Comparison of ENCODE assay signal across 1 cellular context in the genomic region with DNA sequence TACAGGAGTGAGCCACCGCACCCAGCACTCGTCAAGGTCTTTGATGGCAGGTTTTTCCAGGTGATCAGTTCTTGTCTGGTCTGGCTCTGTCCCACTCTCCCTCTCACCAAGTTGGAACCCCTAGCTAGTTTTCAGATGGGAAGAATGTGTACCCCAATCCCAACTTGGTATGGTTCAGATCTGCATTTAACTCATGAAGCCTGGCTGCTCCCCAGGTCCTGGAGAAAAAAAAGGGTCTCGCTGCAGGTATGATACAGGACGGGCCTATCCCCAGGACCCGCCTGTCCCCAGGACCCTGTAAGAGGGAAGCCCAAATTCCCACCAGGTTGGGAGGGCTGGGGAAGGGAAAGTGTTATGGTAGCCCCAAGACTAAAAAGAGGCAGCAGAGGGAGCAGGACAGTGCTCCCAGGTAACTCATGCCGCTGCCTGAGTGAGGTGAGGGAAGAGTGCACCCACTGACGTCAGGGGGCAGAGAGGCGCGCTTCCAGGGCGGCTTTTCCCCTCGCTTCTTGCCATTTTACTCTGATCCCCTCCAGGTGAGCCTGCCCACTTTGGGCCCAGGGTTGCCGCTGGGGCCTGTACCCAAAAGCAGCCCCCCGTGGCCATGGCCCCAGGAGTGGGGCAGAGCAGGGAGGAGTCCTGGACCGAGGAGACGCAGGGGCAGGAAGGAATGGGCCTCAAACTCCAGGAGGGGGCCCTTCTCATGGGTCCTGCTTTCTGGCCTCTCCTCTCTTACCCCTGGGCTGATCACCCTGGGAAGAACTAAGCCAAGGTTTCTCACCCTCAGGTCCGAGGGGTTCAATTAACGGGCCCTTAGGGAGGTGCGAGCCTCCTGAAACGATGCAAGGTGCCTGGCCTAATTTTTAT.
TF ChIP-seq lines count a peak whose summit lies in the region.

No MANE protein-coding gene starts in this region.

TF ChIP-seq in K562, 482 proteins besides CTCF, POLR2A, EP300 and RAD21 (continued from another document):
- TF ChIP-seq POLR2G (IDR thresholded peaks at IDR 0.05; ENCODE audit: low read depth, low read length) (peak; percentile 54), ZNF224 (CRISPR knock-in tag; IDR thresholded peaks at IDR 0.05) (0 out of 2 replicates have a peak, but pooled peaks have one; percentile 19), C11orf30 (IDR thresholded peaks at IDR 0.05; ENCODE audit: low read depth) (no peak), ZNF79 (CRISPR knock-in tag; IDR thresholded peaks at IDR 0.05; ENCODE audit: low read depth) (no peak), DPF2 (IDR thresholded peaks at IDR 0.05) (no peak), ZC3H4 (CRISPR knock-in tag; IDR thresholded peaks at IDR 0.05; ENCODE audit: borderline replicate concordance) (0 out of 2 replicates have a peak, but pooled peaks have one; percentile 59), SMARCA4 (IDR thresholded peaks at IDR 0.05) (no peak), MED1 (CRISPR knock-in tag; IDR thresholded peaks at IDR 0.05; ENCODE audit: borderline replicate concordance) (no peak), HMG20B (CRISPR knock-in tag; IDR thresholded peaks at IDR 0.05) (no peak), TAL1 (IDR thresholded peaks at IDR 0.05) (no peak), RBM34 (IDR thresholded peaks at IDR 0.05; ENCODE audit: borderline replicate concordance, insufficient read depth, low read length) (no peak)
- TF ChIP-seq, protein P1, sequence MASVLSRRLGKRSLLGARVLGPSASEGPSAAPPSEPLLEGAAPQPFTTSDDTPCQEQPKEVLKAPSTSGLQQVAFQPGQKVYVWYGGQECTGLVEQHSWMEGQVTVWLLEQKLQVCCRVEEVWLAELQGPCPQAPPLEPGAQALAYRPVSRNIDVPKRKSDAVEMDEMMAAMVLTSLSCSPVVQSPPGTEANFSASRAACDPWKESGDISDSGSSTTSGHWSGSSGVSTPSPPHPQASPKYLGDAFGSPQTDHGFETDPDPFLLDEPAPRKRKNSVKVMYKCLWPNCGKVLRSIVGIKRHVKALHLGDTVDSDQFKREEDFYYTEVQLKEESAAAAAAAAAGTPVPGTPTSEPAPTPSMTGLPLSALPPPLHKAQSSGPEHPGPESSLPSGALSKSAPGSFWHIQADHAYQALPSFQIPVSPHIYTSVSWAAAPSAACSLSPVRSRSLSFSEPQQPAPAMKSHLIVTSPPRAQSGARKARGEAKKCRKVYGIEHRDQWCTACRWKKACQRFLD (CRISPR knock-in tag; IDR thresholded peaks at IDR 0.05): no peak
- TF ChIP-seq, protein P2, sequence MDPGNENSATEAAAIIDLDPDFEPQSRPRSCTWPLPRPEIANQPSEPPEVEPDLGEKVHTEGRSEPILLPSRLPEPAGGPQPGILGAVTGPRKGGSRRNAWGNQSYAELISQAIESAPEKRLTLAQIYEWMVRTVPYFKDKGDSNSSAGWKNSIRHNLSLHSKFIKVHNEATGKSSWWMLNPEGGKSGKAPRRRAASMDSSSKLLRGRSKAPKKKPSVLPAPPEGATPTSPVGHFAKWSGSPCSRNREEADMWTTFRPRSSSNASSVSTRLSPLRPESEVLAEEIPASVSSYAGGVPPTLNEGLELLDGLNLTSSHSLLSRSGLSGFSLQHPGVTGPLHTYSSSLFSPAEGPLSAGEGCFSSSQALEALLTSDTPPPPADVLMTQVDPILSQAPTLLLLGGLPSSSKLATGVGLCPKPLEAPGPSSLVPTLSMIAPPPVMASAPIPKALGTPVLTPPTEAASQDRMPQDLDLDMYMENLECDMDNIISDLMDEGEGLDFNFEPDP (CRISPR knock-in tag; IDR thresholded peaks at IDR 0.05): no peak
- TF ChIP-seq, protein P3, sequence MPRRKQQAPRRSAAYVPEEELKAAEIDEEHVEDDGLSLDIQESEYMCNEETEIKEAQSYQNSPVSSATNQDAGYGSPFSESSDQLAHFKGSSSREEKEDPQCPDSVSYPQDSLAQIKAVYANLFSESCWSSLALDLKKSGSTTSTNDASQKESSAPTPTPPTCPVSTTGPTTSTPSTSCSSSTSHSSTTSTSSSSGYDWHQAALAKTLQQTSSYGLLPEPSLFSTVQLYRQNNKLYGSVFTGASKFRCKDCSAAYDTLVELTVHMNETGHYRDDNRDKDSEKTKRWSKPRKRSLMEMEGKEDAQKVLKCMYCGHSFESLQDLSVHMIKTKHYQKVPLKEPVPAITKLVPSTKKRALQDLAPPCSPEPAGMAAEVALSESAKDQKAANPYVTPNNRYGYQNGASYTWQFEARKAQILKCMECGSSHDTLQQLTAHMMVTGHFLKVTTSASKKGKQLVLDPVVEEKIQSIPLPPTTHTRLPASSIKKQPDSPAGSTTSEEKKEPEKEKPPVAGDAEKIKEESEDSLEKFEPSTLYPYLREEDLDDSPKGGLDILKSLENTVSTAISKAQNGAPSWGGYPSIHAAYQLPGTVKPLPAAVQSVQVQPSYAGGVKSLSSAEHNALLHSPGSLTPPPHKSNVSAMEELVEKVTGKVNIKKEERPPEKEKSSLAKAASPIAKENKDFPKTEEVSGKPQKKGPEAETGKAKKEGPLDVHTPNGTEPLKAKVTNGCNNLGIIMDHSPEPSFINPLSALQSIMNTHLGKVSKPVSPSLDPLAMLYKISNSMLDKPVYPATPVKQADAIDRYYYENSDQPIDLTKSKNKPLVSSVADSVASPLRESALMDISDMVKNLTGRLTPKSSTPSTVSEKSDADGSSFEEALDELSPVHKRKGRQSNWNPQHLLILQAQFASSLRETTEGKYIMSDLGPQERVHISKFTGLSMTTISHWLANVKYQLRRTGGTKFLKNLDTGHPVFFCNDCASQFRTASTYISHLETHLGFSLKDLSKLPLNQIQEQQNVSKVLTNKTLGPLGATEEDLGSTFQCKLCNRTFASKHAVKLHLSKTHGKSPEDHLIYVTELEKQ (CRISPR knock-in tag; IDR thresholded peaks at IDR 0.05): no peak
TF ChIP-seq in K562: peak in this region for 3.
